In the genomic region with DNA sequence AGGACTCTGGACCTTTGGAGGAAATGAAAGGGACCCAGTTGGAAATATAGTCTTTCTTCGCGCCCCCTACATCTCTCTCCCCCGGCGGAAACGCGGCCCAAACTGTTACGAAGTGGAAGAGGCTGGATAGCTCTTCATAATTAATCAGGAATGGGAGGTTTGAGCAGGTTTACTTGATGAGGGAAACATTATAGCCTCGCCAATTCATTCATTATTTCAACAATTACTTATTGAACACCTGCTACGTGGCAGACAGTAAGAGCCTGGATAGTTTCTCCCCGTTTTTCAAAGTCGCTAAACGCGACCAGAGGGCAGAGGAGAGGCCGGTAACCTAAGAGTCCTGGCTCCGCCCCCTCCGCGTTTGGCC, we compare ENCODE assay signal across 2 cellular contexts.
TF ChIP-seq lines count a peak whose summit lies in the region.

No MANE protein-coding gene starts in this region.

TF ChIP-seq in GM12878, 131 proteins besides CTCF, POLR2A, EP300 and RAD21:
- TF ChIP-seq, protein P1, sequence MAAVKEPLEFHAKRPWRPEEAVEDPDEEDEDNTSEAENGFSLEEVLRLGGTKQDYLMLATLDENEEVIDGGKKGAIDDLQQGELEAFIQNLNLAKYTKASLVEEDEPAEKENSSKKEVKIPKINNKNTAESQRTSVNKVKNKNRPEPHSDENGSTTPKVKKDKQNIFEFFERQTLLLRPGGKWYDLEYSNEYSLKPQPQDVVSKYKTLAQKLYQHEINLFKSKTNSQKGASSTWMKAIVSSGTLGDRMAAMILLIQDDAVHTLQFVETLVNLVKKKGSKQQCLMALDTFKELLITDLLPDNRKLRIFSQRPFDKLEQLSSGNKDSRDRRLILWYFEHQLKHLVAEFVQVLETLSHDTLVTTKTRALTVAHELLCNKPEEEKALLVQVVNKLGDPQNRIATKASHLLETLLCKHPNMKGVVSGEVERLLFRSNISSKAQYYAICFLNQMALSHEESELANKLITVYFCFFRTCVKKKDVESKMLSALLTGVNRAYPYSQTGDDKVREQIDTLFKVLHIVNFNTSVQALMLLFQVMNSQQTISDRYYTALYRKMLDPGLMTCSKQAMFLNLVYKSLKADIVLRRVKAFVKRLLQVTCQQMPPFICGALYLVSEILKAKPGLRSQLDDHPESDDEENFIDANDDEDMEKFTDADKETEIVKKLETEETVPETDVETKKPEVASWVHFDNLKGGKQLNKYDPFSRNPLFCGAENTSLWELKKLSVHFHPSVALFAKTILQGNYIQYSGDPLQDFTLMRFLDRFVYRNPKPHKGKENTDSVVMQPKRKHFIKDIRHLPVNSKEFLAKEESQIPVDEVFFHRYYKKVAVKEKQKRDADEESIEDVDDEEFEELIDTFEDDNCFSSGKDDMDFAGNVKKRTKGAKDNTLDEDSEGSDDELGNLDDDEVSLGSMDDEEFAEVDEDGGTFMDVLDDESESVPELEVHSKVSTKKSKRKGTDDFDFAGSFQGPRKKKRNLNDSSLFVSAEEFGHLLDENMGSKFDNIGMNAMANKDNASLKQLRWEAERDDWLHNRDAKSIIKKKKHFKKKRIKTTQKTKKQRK (IDR thresholded peaks at IDR 0.05; ENCODE audit: low read depth, low read length), result no peak
- TF ChIP-seq, protein P2, sequence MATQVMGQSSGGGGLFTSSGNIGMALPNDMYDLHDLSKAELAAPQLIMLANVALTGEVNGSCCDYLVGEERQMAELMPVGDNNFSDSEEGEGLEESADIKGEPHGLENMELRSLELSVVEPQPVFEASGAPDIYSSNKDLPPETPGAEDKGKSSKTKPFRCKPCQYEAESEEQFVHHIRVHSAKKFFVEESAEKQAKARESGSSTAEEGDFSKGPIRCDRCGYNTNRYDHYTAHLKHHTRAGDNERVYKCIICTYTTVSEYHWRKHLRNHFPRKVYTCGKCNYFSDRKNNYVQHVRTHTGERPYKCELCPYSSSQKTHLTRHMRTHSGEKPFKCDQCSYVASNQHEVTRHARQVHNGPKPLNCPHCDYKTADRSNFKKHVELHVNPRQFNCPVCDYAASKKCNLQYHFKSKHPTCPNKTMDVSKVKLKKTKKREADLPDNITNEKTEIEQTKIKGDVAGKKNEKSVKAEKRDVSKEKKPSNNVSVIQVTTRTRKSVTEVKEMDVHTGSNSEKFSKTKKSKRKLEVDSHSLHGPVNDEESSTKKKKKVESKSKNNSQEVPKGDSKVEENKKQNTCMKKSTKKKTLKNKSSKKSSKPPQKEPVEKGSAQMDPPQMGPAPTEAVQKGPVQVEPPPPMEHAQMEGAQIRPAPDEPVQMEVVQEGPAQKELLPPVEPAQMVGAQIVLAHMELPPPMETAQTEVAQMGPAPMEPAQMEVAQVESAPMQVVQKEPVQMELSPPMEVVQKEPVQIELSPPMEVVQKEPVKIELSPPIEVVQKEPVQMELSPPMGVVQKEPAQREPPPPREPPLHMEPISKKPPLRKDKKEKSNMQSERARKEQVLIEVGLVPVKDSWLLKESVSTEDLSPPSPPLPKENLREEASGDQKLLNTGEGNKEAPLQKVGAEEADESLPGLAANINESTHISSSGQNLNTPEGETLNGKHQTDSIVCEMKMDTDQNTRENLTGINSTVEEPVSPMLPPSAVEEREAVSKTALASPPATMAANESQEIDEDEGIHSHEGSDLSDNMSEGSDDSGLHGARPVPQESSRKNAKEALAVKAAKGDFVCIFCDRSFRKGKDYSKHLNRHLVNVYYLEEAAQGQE (IDR thresholded peaks at IDR 0.05; ENCODE audit: low read depth, low read length), result peak; percentile 29; the same call in 1 of the 2 replicates
- 0 out of 2 replicates have a peak, but pooled peaks have one; percentile 41 for TF ChIP-seq TARDBP (IDR thresholded peaks at IDR 0.05; ENCODE audit: borderline replicate concordance)

TF ChIP-seq in liver, 16 proteins besides CTCF, POLR2A, EP300 and RAD21:
- TF ChIP-seq GABPA (IDR thresholded peaks at IDR 0.05 in 1 of 2, conservative IDR thresholded peaks at IDR 0.05 in 1 of 2) (no peak), SP1 (IDR thresholded peaks at IDR 0.05) (no peak), HNF4G (IDR thresholded peaks at IDR 0.05) (no peak), HNF4A (conservative IDR thresholded peaks at IDR 0.05) (no peak), ATF3 (IDR thresholded peaks at IDR 0.05) (no peak), NR2F2 (IDR thresholded peaks at IDR 0.05) (no peak), YY1 (IDR thresholded peaks at IDR 0.05) (no peak)
